Comparison of ENCODE assay signal across 8 cellular contexts in genomic region chr19:9675358-9675901, GRCh38. TPM values are rescaled to one million over a fixed set of nuclear protein-coding genes. Genes with fewer than 3 reads are reported as not detected.
DNase-seq lines count a peak whose midpoint lies in the region; TF ChIP-seq lines count a peak whose summit lies in the region.
"Not testable (repeated sequence)": the region's sequence is repeated elsewhere in the genome, so short reads cannot be mapped to it uniquely, and the experiment has no call there.

No MANE protein-coding gene starts in this region.

- H2AFZ ChIP-seq in OCI-LY3 (ENCODE audit: low read depth, low read length) = peak overlapping the region; percentile 73

- intact Hi-C loops in CD14-positive monocyte (cut with micrococcal nuclease) = loop anchor here (2.0 to 10.0 kb wide), 2 partner anchors 55 to 351 kb away; partner anchors contain the start of genes ZNF559 (in 1 of the 2) and ZNF561 (in 1 of the 2)
- intact Hi-C loops in activated T-helper 1 cell treated with anti-CD3 and anti-CD28 coated beads, Interleukin-12 subunit alpha, Interleukin-12 subunit beta, Interleukin-2, Interleukin-4 antibody, amounts not matched to agents 30 ng/mL and 10 ng/mL and 1 ng/mL, durations not matched to agents 14 hours and 24 hours and 36 hours (cut with micrococcal nuclease) = loop anchor here (1.0 to 10.0 kb wide), 4 partner anchors 55 to 117 kb away; partner anchors contain the start of genes ZNF121, ZNF561 and ZNF846

- peaks cover 17 to 30% of the 10 kb centered on the region in 2 donors for H3K36me3 Mint-ChIP-seq in CD14-positive monocyte
- H3K36me3 Mint-ChIP-seq in activated T-helper 1 cell treated with anti-CD3 and anti-CD28 coated beads, Interleukin-12 subunit alpha, Interleukin-12 subunit beta, Interleukin-2, Interleukin-4 antibody, amounts not matched to agents 30 ng/mL and 10 ng/mL and 1 ng/mL, durations not matched to agents 14 hours and 24 hours and 36 hours (ENCODE audit: low read depth) = peaks cover 24% of the 10 kb centered on the region
- H3K36me3 Mint-ChIP-seq in nephron (ENCODE audit: low read depth) = peaks cover 63% of the 10 kb centered on the region

- TF ChIP-seq CTCF in CD14-positive monocyte (IDR thresholded peaks at IDR 0.05); HEK293 (tag by site-specific recombination; IDR thresholded peaks at IDR 0.05); OCI-LY3 (IDR thresholded peaks at IDR 0.05; ENCODE audit: low read depth, low read length); nephron (IDR thresholded peaks at IDR 0.05; ENCODE audit: unreplicated experiment in 3 of 3): not testable (repeated sequence)

- peak overlapping the region; percentile 98 to 100 (median 99) for H3K27ac Mint-ChIP-seq in CD14-positive monocyte
- peak overlapping the region; percentile 95 for H3K27ac Mint-ChIP-seq in activated T-helper 1 cell treated with anti-CD3 and anti-CD28 coated beads, Interleukin-12 subunit alpha, Interleukin-12 subunit beta, Interleukin-2, Interleukin-4 antibody, amounts not matched to agents 30 ng/mL and 10 ng/mL and 1 ng/mL, durations not matched to agents 14 hours and 24 hours and 36 hours
- peak overlapping the region; percentile 99 to 100 (median 100) for H3K27ac Mint-ChIP-seq in nephron

- H3K36me3 ChIP-seq in HEK293 (ENCODE audit: control insufficient read depth in 2 of 2, insufficient read depth in 1 of 2, low read length in 2 of 2) = peaks cover 7 to 18% of the 10 kb centered on the region in 2 experiments; a peak in 2 of 3 replicates
- H3K36me3 ChIP-seq in OCI-LY3 (replicated peaks; ENCODE audit: low read depth, low read length) = peaks cover 40% of the 10 kb centered on the region
- peaks cover 7 to 14% of the 10 kb centered on the region in 2 donors for H3K36me3 ChIP-seq in duodenal mucosa (ENCODE audit: control insufficient read depth in 1 of 2, insufficient read depth in 2 of 2, low read length in 2 of 2)
- H3K36me3 ChIP-seq in subcutaneous abdominal adipose tissue (ENCODE audit: control insufficient read depth in 5 of 5, insufficient read depth in 5 of 5, low read length in 5 of 5) = not testable (repeated sequence)

- H3K27me3 ChIP-seq in OCI-LY3 (ENCODE audit: low read depth, low read length); duodenal mucosa (ENCODE audit: control insufficient read depth in 1 of 2, insufficient read depth in 2 of 2, low read length in 2 of 2); subcutaneous abdominal adipose tissue (ENCODE audit: control insufficient read depth in 5 of 5, insufficient read depth in 4 of 5, low read length in 5 of 5): not testable (repeated sequence)

- H4K20me1 ChIP-seq in OCI-LY3 (ENCODE audit: insufficient read depth, low read length) = not testable (repeated sequence)

- not testable (repeated sequence) for H3K9me3 ChIP-seq in HEK293 (ENCODE audit: control insufficient read depth, insufficient read depth, low read depth, low read length)
- H3K9me3 ChIP-seq in OCI-LY3 (ENCODE audit: insufficient read depth, low read length) (peaks cover 31% of the 10 kb centered on the region), duodenal mucosa (ENCODE audit: control insufficient read depth in 1 of 2, low read length in 2 of 2) (peaks cover 19 to 29% of the 10 kb centered on the region in 2 donors), subcutaneous abdominal adipose tissue (ENCODE audit: control insufficient read depth in 5 of 5, low read length in 5 of 5) (peaks cover 0 to 22% (median 9%) of the 10 kb centered on the region in 5 donors)

- H3K4me2 ChIP-seq in OCI-LY3 (ENCODE audit: low read length) = peak overlapping the region; percentile 59

- peaks cover 45% of the 10 kb centered on the region for H3K79me2 ChIP-seq in OCI-LY3 (ENCODE audit: low read length)

- H3K4me1 Mint-ChIP-seq in CD14-positive monocyte, nephron: not testable (repeated sequence)
- H3K4me1 Mint-ChIP-seq in activated T-helper 1 cell treated with anti-CD3 and anti-CD28 coated beads, Interleukin-12 subunit alpha, Interleukin-12 subunit beta, Interleukin-2, Interleukin-4 antibody, amounts not matched to agents 30 ng/mL and 10 ng/mL and 1 ng/mL, durations not matched to agents 14 hours and 24 hours and 36 hours (ENCODE audit: low read depth) = peaks cover 18% of the 10 kb centered on the region

- POLR2A ChIA-PET in HEK293 (lab: Yijun Ruan, JAX) = interaction anchor here (0.6 kb wide), 4 partner anchors 31 to 193 kb away, joined by 3 to 5 read pairs (median 4); no protein-coding TSS in a partner anchor

- not testable (repeated sequence) for H3K4me1 ChIP-seq in HEK293 (ENCODE audit: control insufficient read depth, insufficient read depth, low read length); OCI-LY3 (ENCODE audit: low read length); duodenal mucosa (ENCODE audit: control insufficient read depth in 1 of 2, insufficient read depth in 2 of 2, low read length in 2 of 2)
- H3K4me1 ChIP-seq in subcutaneous abdominal adipose tissue (ENCODE audit: control insufficient read depth in 5 of 5, insufficient read depth in 5 of 5, low read length in 5 of 5) = peaks cover 0 to 10% (median 4%) of the 10 kb centered on the region in 5 donors

- H3K27ac ChIP-seq in HEK293 (ENCODE audit: extremely low read depth, low read depth, low read length) (peak overlapping the region; percentile 84), OCI-LY3 (ENCODE audit: low read length) (peak overlapping the region; percentile 71), duodenal mucosa (ENCODE audit: low read depth, low read length) (peak overlapping the region; percentile 88), subcutaneous abdominal adipose tissue (ENCODE audit: low read depth, low read length) (peak overlapping the region; percentile 91)

- H3K27me3 Mint-ChIP-seq in CD14-positive monocyte (ENCODE audit: low read depth in 3 of 3); activated T-helper 1 cell treated with anti-CD3 and anti-CD28 coated beads, Interleukin-12 subunit alpha, Interleukin-12 subunit beta, Interleukin-2, Interleukin-4 antibody, amounts not matched to agents 30 ng/mL and 10 ng/mL and 1 ng/mL, durations not matched to agents 14 hours and 24 hours and 36 hours (ENCODE audit: insufficient read depth); nephron (ENCODE audit: low read depth): not testable (repeated sequence)

- H3K9me3 Mint-ChIP-seq in CD14-positive monocyte = peaks cover 23 to 56% (median 44%) of the 10 kb centered on the region in 7 donors
- peaks cover 49% of the 10 kb centered on the region for H3K9me3 Mint-ChIP-seq in activated T-helper 1 cell treated with anti-CD3 and anti-CD28 coated beads, Interleukin-12 subunit alpha, Interleukin-12 subunit beta, Interleukin-2, Interleukin-4 antibody, amounts not matched to agents 30 ng/mL and 10 ng/mL and 1 ng/mL, durations not matched to agents 14 hours and 24 hours and 36 hours
- peaks cover 51% of the 10 kb centered on the region for H3K9me3 Mint-ChIP-seq in nephron

- CTCF ChIA-PET in HEK293 (lab: Yijun Ruan, JAX) = interaction anchor here (0.6 kb wide), 2 partner anchors 10 to 120 kb away, joined by 3 read pairs; no protein-coding TSS in a partner anchor

- peak overlapping the region; percentile 83 for H3K9ac ChIP-seq in OCI-LY3 (ENCODE audit: low read length)
- peak overlapping the region; percentile 87 to 99 for H3K9ac ChIP-seq in duodenal mucosa (ENCODE audit: low read depth in 1 of 2, low read length in 2 of 2)
- H3K9ac ChIP-seq in subcutaneous abdominal adipose tissue (ENCODE audit: low read length in 5 of 5) = peak overlapping the region in 4 of 5 donors; percentile 86 to 94 (median 92)

- peak overlapping the region; percentile 97 for H3K4me3 ChIP-seq in HEK293 (ENCODE audit: low read depth, low read length)
- peak overlapping the region; percentile 95 for H3K4me3 ChIP-seq in OCI-LY3 (ENCODE audit: low read length)
- peak overlapping the region; percentile 98 to 99 for H3K4me3 ChIP-seq in duodenal mucosa (ENCODE audit: low read depth in 1 of 2, low read length in 2 of 2)
- peak overlapping the region; percentile 69 for H3K4me3 ChIP-seq in iPS-11a (ENCODE audit: low read depth, low read length)
- peak overlapping the region; percentile 75 to 94 (median 91) for H3K4me3 ChIP-seq in subcutaneous abdominal adipose tissue (ENCODE audit: low read depth in 1 of 5, low read length in 5 of 5)

- DNase-seq in CD14-positive monocyte (ENCODE audit: low spot score); activated T-helper 1 cell treated with anti-CD3 and anti-CD28 coated beads, Interleukin-12 subunit alpha, Interleukin-12 subunit beta, Interleukin-2, Interleukin-4 antibody, amounts not matched to agents 30 ng/mL and 10 ng/mL and 1 ng/mL, durations not matched to agents 14 hours and 24 hours and 36 hours (ENCODE audit: low spot score): not testable (repeated sequence)

- H3K4me3 Mint-ChIP-seq in CD14-positive monocyte (peak overlapping the region; percentile 93 to 99), nephron (peak overlapping the region; percentile 91 to 97 (median 95))
- peak overlapping the region; percentile 89 for H3K4me3 Mint-ChIP-seq in activated T-helper 1 cell treated with anti-CD3 and anti-CD28 coated beads, Interleukin-12 subunit alpha, Interleukin-12 subunit beta, Interleukin-2, Interleukin-4 antibody, amounts not matched to agents 30 ng/mL and 10 ng/mL and 1 ng/mL, durations not matched to agents 14 hours and 24 hours and 36 hours

TF ChIP-seq in HEK293, 187 proteins besides CTCF, POLR2A, EP300 and RAD21 (continues in another document):
- TF ChIP-seq ZNF639 (tag by site-specific recombination; IDR thresholded peaks at IDR 0.05) = 0 out of 2 replicates have a peak, but pooled peaks have one; percentile 1

RNA-seq across cellular contexts. Expression of gene ZNF562, which starts 0.5 kb away (rescaled TPM):
- polyA plus RNA-seq in CD14-positive monocyte = 1 to 10 TPM; 3.3 to 5.1 TPM
- 13.2 and 13.8 TPM in 2 replicates for total RNA-seq in activated T-helper 1 cell treated with anti-CD3 and anti-CD28 coated beads, Interleukin-12 subunit alpha, Interleukin-12 subunit beta, Interleukin-2, Interleukin-4 antibody, amounts not matched to agents 30 ng/mL and 10 ng/mL and 1 ng/mL, durations not matched to agents 14 hours and 24 hours and 36 hours

RNA-seq across cellular contexts. Expression of gene ZNF561, which starts 54.4 kb away (rescaled TPM):
- 10 to 100 TPM; 11.0 to 14.3 TPM for polyA plus RNA-seq in CD14-positive monocyte
- total RNA-seq in activated T-helper 1 cell treated with anti-CD3 and anti-CD28 coated beads, Interleukin-12 subunit alpha, Interleukin-12 subunit beta, Interleukin-2, Interleukin-4 antibody, amounts not matched to agents 30 ng/mL and 10 ng/mL and 1 ng/mL, durations not matched to agents 14 hours and 24 hours and 36 hours = 33.2 and 36.7 TPM in 2 replicates
